10 cellular contexts compared by ENCODE assay signal in genomic region chr22:20536590-20537324, GRCh38. TPM values are rescaled to one million over a fixed set of nuclear protein-coding genes. Genes with fewer than 3 reads are reported as not detected.
DNase-seq lines count a peak whose midpoint lies in the region; ATAC-seq, FAIRE-seq and TF ChIP-seq lines count a peak whose summit lies in the region.
"Had no signal": no experiment of that assay in that cellular context is flagged by ENCODE, and none has a peak within 500 bp of the region (broad histone marks: within the 10 kb centered on the region; RNA-seq: fewer than 3 reads in every experiment).

No MANE protein-coding gene starts in this region.

- no peak for TF ChIP-seq EP300 in K562 (IDR thresholded peaks at IDR 0.05; ENCODE audit: low read length)

- H3K36me3 ChIP-seq in K562 (ENCODE audit: control insufficient read depth, insufficient read depth, low read length), result peaks cover 82% of the 10 kb centered on the region
- peaks cover 29 to 34% of the 10 kb centered on the region in 2 donors for H3K36me3 ChIP-seq in ascending aorta

- ATAC-seq in K562 (no peak), GM21717 (IDR thresholded peaks at IDR 0.05; ENCODE audit: unreplicated experiment) (no peak), GM19397 (IDR thresholded peaks at IDR 0.05; ENCODE audit: unreplicated experiment) (no peak)
- ATAC-seq in natural killer cell treated with Interleukin-12 subunit alpha and Interleukin-12 subunit beta and Interleukin-15 and Interleukin-18, amount 100 ng/mL, for 72 hours, result no peak

- POLR2A ChIA-PET in K562 (lab: Yijun Ruan, JAX), result interaction anchor here (1.3 to 68.9 kb wide), 3 partner anchors 13 to 46 kb away, joined by 3 to 1693 read pairs (median 1693); partner anchors contain the start of gene MED15

- no peak for TF ChIP-seq RAD21 in K562 (CRISPR knock-in tag; conservative IDR thresholded peaks at IDR 0.05 in 1 of 2, IDR thresholded peaks at IDR 0.05 in 1 of 2)

- peak overlapping the region; percentile 33 to 47 for H3K27ac Mint-ChIP-seq in natural killer cell treated with Interleukin-12 subunit alpha and Interleukin-12 subunit beta and Interleukin-15 and Interleukin-18, amount 100 ng/mL, for 72 hours

- peaks cover 46% of the 10 kb centered on the region for H4K20me1 ChIP-seq in K562 (replicated peaks; ENCODE audit: control insufficient read depth, insufficient read depth, low read length)

- H3K79me2 ChIP-seq in K562 (ENCODE audit: control insufficient read depth, insufficient read depth, low read length), result peaks cover 64% of the 10 kb centered on the region

- H3K9me3 Mint-ChIP-seq in natural killer cell treated with Interleukin-12 subunit alpha and Interleukin-12 subunit beta and Interleukin-15 and Interleukin-18, amount 100 ng/mL, for 72 hours, result no peaks in the 10 kb centered on the region

- H3K9me3 ChIP-seq in K562 (replicated peaks; ENCODE audit: control insufficient read depth, insufficient read depth, low read depth, low read length), result no peaks in the 10 kb centered on the region
- H3K9me3 ChIP-seq in ascending aorta, result no peaks in the 10 kb centered on the region

- no peak for FAIRE-seq in K562 (lab: Jason Lieb, UNC)

- H3K27me3 Mint-ChIP-seq in natural killer cell treated with Interleukin-12 subunit alpha and Interleukin-12 subunit beta and Interleukin-15 and Interleukin-18, amount 100 ng/mL, for 72 hours, result no peaks in the 10 kb centered on the region

- H3K4me3 Mint-ChIP-seq in natural killer cell treated with Interleukin-12 subunit alpha and Interleukin-12 subunit beta and Interleukin-15 and Interleukin-18, amount 100 ng/mL, for 72 hours, result no peak overlapping the region

- H3K4me1 Mint-ChIP-seq in natural killer cell treated with Interleukin-12 subunit alpha and Interleukin-12 subunit beta and Interleukin-15 and Interleukin-18, amount 100 ng/mL, for 72 hours (ENCODE audit: low read depth in 2 of 2), result peaks cover 34 to 35% of the 10 kb centered on the region in 2 donors

- peaks cover 21% of the 10 kb centered on the region for H3K9me1 ChIP-seq in K562 (ENCODE audit: control insufficient read depth, insufficient read depth, low read length)

- TF ChIP-seq CTCF in K562 (IDR thresholded peaks at IDR 0.05 in 2 of 3, conservative IDR thresholded peaks at IDR 0.05 in 1 of 3; ENCODE audit: insufficient read depth in 2 of 3, low read depth in 1 of 3, low read length in 3 of 3), result no peak
- TF ChIP-seq CTCF in ascending aorta (IDR thresholded peaks at IDR 0.05), result no peak

- peak; percentile 75 for DNase-seq in COLO668 (lab: John Stamatoyannopoulos, UW; ENCODE audit: unreplicated experiment)
- peak; percentile 69 for DNase-seq in NCI-H1092 (lab: John Stamatoyannopoulos, UW)
- DNase-seq in K562 (ENCODE audit: extremely low read depth in 1 of 4, low spot score in 3 of 4), result peak in 2 of 4 experiments; percentile 60 to 66
- no peak for DNase-seq in natural killer cell treated with Interleukin-12 subunit alpha and Interleukin-12 subunit beta and Interleukin-15 and Interleukin-18, amount 100 ng/mL, for 72 hours (ENCODE audit: low spot score)
- DNase-seq in NCI-H2227 (lab: John Stamatoyannopoulos, UW; ENCODE audit: unreplicated experiment), result no peak
- DNase-seq in ascending aorta (ENCODE audit: low spot score in 2 of 2), result no peak
- DNase-seq: NCI-H2081 treated with DMSO at 0.1 percent for 48 hours, SIG-M5 had no signal

- H3K4me1 ChIP-seq in K562 (replicated peaks in 1 of 2; ENCODE audit: control insufficient read depth in 2 of 2, insufficient read depth in 2 of 2, low read length in 2 of 2) (peaks cover 0 to 27% of the 10 kb centered on the region in 2 experiments; a peak in 2 of 5 replicates), ascending aorta (peaks cover 10 to 25% of the 10 kb centered on the region in 2 donors)

- no peak for TF ChIP-seq POLR2A in K562 (conservative IDR thresholded peaks at IDR 0.05)

- BruUV-seq in K562 (replicated peaks; lab: Mats Ljungman, UMichigan), result no TSS peak

- no peak overlapping the region for H2AFZ ChIP-seq in K562 (ENCODE audit: low read depth, low read length)

- in situ Hi-C loops in K562 (cut with MboI), result no loop called here

- no peak overlapping the region for H3K4me2 ChIP-seq in K562 (ENCODE audit: insufficient read depth, low read length)

- CTCF ChIA-PET in K562 (lab: Yijun Ruan, JAX; ENCODE audit: low intra/inter-chr PET ratio), result interaction anchor here (0.6 kb wide), 1 partner anchor 1284 kb away, joined by 4 read pairs; no protein-coding TSS in a partner anchor

- peaks cover 4% of the 10 kb centered on the region for H3K36me3 Mint-ChIP-seq in natural killer cell treated with Interleukin-12 subunit alpha and Interleukin-12 subunit beta and Interleukin-15 and Interleukin-18, amount 100 ng/mL, for 72 hours

- H3K27me3 ChIP-seq in K562 (ENCODE audit: control insufficient read depth in 2 of 2, insufficient read depth in 2 of 2, low read length in 2 of 2), result no peaks in the 10 kb centered on the region
- H3K27me3 ChIP-seq in ascending aorta, result no peaks in the 10 kb centered on the region

- H3K27ac ChIP-seq in K562 (ENCODE audit: extremely low read depth, low read depth, low read length) (no peak overlapping the region), ascending aorta (peak overlapping the region in 1 of 2 donors; percentile 31)

- H3K4me3 ChIP-seq in K562 (no peak overlapping the region), ascending aorta (no peak overlapping the region)

- intact Hi-C loops in K562 (cut with micrococcal nuclease) (no loop called here), ascending aorta (cut with DNase I) (no loop called here)

- 92% methylated on average over 12 of the region's 12 CpGs for WGBS in K562 (ENCODE audit: insufficient coverage, low coverage, missing lambda C conversion rate)

- peak overlapping the region in 1 of 2 experiments; percentile 50; a peak in 2 of 4 replicates for H3K9ac ChIP-seq in K562 (ENCODE audit: insufficient read depth in 1 of 2, low read depth in 2 of 2, low read length in 2 of 2)

TF ChIP-seq in K562, 482 proteins besides CTCF, POLR2A, EP300 and RAD21 (continues in another document):
- TF ChIP-seq KLF1 (tag; IDR thresholded peaks at IDR 0.05) (0 out of 2 replicates have a peak, but pooled peaks have one; percentile 63), TEAD4 (IDR thresholded peaks at IDR 0.05; ENCODE audit: low read length) (no peak), TEAD4 (CRISPR knock-in tag; IDR thresholded peaks at IDR 0.05; ENCODE audit: borderline replicate concordance) (peak; percentile 83; the same call in 1 of the 2 replicates), ZZZ3 (IDR thresholded peaks at IDR 0.05) (no peak), ZNF140 (CRISPR knock-in tag; IDR thresholded peaks at IDR 0.05) (no peak), BRD9 (IDR thresholded peaks at IDR 0.05; ENCODE audit: low read depth, partially characterized antibody) (no peak), PRMT5 (CRISPR knock-in tag; IDR thresholded peaks at IDR 0.05) (0 out of 2 replicates have a peak, but pooled peaks have one; percentile 63)

RNA-seq across cellular contexts. Expression of gene MED15, which starts 29.3 kb away (rescaled TPM):
- 482 and 971 TPM in 2 replicates for total RNA-seq in K562 (2011; cell fraction: chromatin; rRNA removed; ENCODE audit: low replicate concordance)
- total RNA-seq in K562 (2011; cell fraction: nucleolus; rRNA removed), result 663 TPM in 2 replicates
- 469 and 476 TPM in 2 replicates for total RNA-seq in K562 (2011; cell fraction: nucleoplasm; rRNA removed)
- 72.6 and 103 TPM in 2 replicates for total RNA-seq in K562 (2014; rRNA removed)
- 26.1 and 26.4 TPM in 2 replicates for total RNA-seq in K562 (2014; rRNA removed; fragmentation: Illumina TruSeq; extraction: Trizol)
- 59.2 and 60.1 TPM in 2 replicates for total RNA-seq in K562 (2015; rRNA removed; fragmentation: Illumina TruSeq; extraction: Trizol)
- total RNA-seq in K562 (2021), result 264 and 271 TPM in 2 replicates
- polyA plus RNA-seq in K562 (2011; rRNA removed), result 40.4 and 111 TPM in 2 replicates
- 75.5 and 117 TPM in 2 replicates for polyA plus RNA-seq in K562 (2011; cell fraction: cytosol; rRNA removed)
- polyA plus RNA-seq in K562 (2011; cell fraction: nucleus; rRNA removed), result 369 and 471 TPM in 2 replicates
- 148 and 229 TPM in 2 replicates for polyA plus RNA-seq in K562 (2012)
- polyA plus RNA-seq in K562 (2014; fragmentation: Illumina TruSeq; extraction: Trizol), result 76.0 and 122 TPM in 2 replicates
- polyA plus RNA-seq in K562 (2014; fragmentation: Nextera tagmentation; extraction: Ambion mirVana), result 1 to 10 TPM; 4.0 to 5.2 TPM
- polyA plus RNA-seq in K562 (2014; rRNA removed), result 102 and 130 TPM in 2 replicates
- polyA minus RNA-seq in K562 (2011; rRNA and poly(A)+ RNA removed), result 98.8 and 108 TPM in 2 replicates
- polyA minus RNA-seq in K562 (2011; cell fraction: cytosol; rRNA and poly(A)+ RNA removed), result 188 and 326 TPM in 2 replicates
- polyA minus RNA-seq in K562 (2011; cell fraction: nucleus; rRNA and poly(A)+ RNA removed), result 310 and 409 TPM in 2 replicates
- 100 to 1,000 TPM; 171 to 178 TPM for total RNA-seq in natural killer cell treated with Interleukin-12 subunit alpha and Interleukin-12 subunit beta and Interleukin-15 and Interleukin-18, amount 100 ng/mL, for 72 hours
- total RNA-seq in ascending aorta, result 204 TPM

RNA-seq across cellular contexts. Expression of gene KLHL22, which starts 41.2 kb away (rescaled TPM):
- total RNA-seq in K562 (2011; cell fraction: chromatin; rRNA removed; ENCODE audit: low replicate concordance), result 116 and 152 TPM in 2 replicates
- total RNA-seq in K562 (2011; cell fraction: nucleolus; rRNA removed), result 68.5 and 75.0 TPM in 2 replicates
- total RNA-seq in K562 (2011; cell fraction: nucleoplasm; rRNA removed), result 88.1 and 101 TPM in 2 replicates
- total RNA-seq in K562 (2014; rRNA removed) (15.1 and 15.6 TPM in 2 replicates), K562 (2014; rRNA removed; fragmentation: Illumina TruSeq; extraction: Trizol) (13.5 and 15.3 TPM in 2 replicates), K562 (2015; rRNA removed; fragmentation: Illumina TruSeq; extraction: Trizol) (15.2 and 15.7 TPM in 2 replicates), K562 (2021) (20.1 and 21.1 TPM in 2 replicates), ascending aorta (63.8 TPM)
- polyA plus RNA-seq in K562 (2011; rRNA removed) (25.6 and 43.0 TPM in 2 replicates), K562 (2014; fragmentation: Illumina TruSeq; extraction: Trizol) (15.4 and 16.5 TPM in 2 replicates), K562 (2014; fragmentation: Nextera tagmentation; extraction: Ambion mirVana) (1 to 10 TPM; 1.3 to 1.8 TPM), K562 (2014; rRNA removed) (15.8 and 18.6 TPM in 2 replicates)
- 24.5 and 36.2 TPM in 2 replicates for polyA plus RNA-seq in K562 (2011; cell fraction: cytosol; rRNA removed)
- 73.7 and 92.5 TPM in 2 replicates for polyA plus RNA-seq in K562 (2011; cell fraction: nucleus; rRNA removed)
- 15.0 and 42.6 TPM in 2 replicates for polyA plus RNA-seq in K562 (2012)
- polyA minus RNA-seq in K562 (2011; rRNA and poly(A)+ RNA removed), result 24.1 and 42.3 TPM in 2 replicates
- 13.4 and 21.4 TPM in 2 replicates for polyA minus RNA-seq in K562 (2011; cell fraction: cytosol; rRNA and poly(A)+ RNA removed)
- polyA minus RNA-seq in K562 (2011; cell fraction: nucleus; rRNA and poly(A)+ RNA removed), result 36.2 and 65.9 TPM in 2 replicates
- total RNA-seq in natural killer cell treated with Interleukin-12 subunit alpha and Interleukin-12 subunit beta and Interleukin-15 and Interleukin-18, amount 100 ng/mL, for 72 hours, result 10 to 100 TPM; 15.9 to 21.0 TPM

Comparison
In these comparisons a context has a peak if more than half of its experiments do, and no peak if none do; other contexts are left out.
1. DNase-seq: peak in COLO668 (single experiment) and NCI-H1092 (single experiment); none in natural killer cell treated with Interleukin-12 subunit alpha and Interleukin-12 subunit beta and Interleukin-15 and Interleukin-18, amount 100 ng/mL, for 72 hours (single experiment), NCI-H2227 (single experiment) and ascending aorta (0 of 2).